ENCODE assay signal across 20 cellular contexts in genomic region chr11:70424765-70425164, GRCh38. TPM values are rescaled to one million over a fixed set of nuclear protein-coding genes. Genes with fewer than 3 reads are reported as not detected.
A peak's percentile ranks its signal among the peaks of the same experiment; 100 is the strongest.
DNase-seq lines count a peak whose midpoint lies in the region; ATAC-seq, FAIRE-seq and TF ChIP-seq lines count a peak whose summit lies in the region.
"Had no signal": no experiment of that assay in that cellular context is flagged by ENCODE, and none has a peak within 500 bp of the region (broad histone marks: within the 10 kb centered on the region; RNA-seq: fewer than 3 reads in every experiment).

No MANE protein-coding gene starts in this region.

- no peak for TF ChIP-seq POLR2A in Peyer's patch (IDR thresholded peaks at IDR 0.05)

- H3K79me2 ChIP-seq in OCI-LY3 (ENCODE audit: low read length): no peaks in the 10 kb centered on the region

- H3K36me3 Mint-ChIP-seq in naive thymus-derived CD4-positive, alpha-beta T cell: peaks cover 0 to 6% (median 4%) of the 10 kb centered on the region in 5 donors
- H3K36me3 Mint-ChIP-seq: CD8-positive, alpha-beta T cell had no signal

- H3K4me1 ChIP-seq in OCI-LY3 (ENCODE audit: low read length) (peaks cover 29% of the 10 kb centered on the region), kidney (ENCODE audit: control insufficient read depth in 1 of 2, insufficient read depth in 1 of 2, low read depth in 1 of 2, low read length in 2 of 2) (no peaks in the 10 kb centered on the region), Peyer's patch (no peaks in the 10 kb centered on the region)
- H3K4me1 ChIP-seq in naive thymus-derived CD4-positive, alpha-beta T cell (ENCODE audit: control insufficient read depth in 2 of 2, insufficient read depth in 2 of 2, low read length in 2 of 2): peaks cover 0 to 4% of the 10 kb centered on the region in 2 donors

- peak overlapping the region; percentile 61 for H3K27ac ChIP-seq in OCI-LY3 (ENCODE audit: low read length)
- H3K27ac ChIP-seq in kidney (ENCODE audit: low read depth in 2 of 2, low read length in 2 of 2): no peak overlapping the region
- H3K27ac ChIP-seq in Peyer's patch: no peak overlapping the region
- no peak overlapping the region for H3K27ac ChIP-seq in naive thymus-derived CD4-positive, alpha-beta T cell (ENCODE audit: low read depth, low read length)
- H3K27ac ChIP-seq: SJSA1, thoracic aorta, VCaP had no signal

- H3K4me1 Mint-ChIP-seq in naive thymus-derived CD4-positive, alpha-beta T cell: peaks cover 0 to 9% (median 0%) of the 10 kb centered on the region in 7 donors

- peaks cover 0 to 1% (median 0%) of the 10 kb centered on the region in 11 donors for H3K9me3 Mint-ChIP-seq in naive thymus-derived CD4-positive, alpha-beta T cell
- H3K9me3 Mint-ChIP-seq: activated CD4-positive, alpha-beta memory T cell treated with anti-CD3 and anti-CD28 coated beads for 36 hours; CD8-positive, alpha-beta T cell had no signal

- H4K20me1 ChIP-seq in OCI-LY3 (ENCODE audit: insufficient read depth, low read length): no peaks in the 10 kb centered on the region

- POLR2A ChIA-PET in naive thymus-derived CD4-positive, alpha-beta T cell (lab: Charles Lee): no interaction called here

- H3K4me2 ChIP-seq in OCI-LY3 (ENCODE audit: low read length): peak overlapping the region; percentile 67

- peak; percentile 29 for ATAC-seq in GM21447 (IDR thresholded peaks at IDR 0.05; ENCODE audit: unreplicated experiment)
- ATAC-seq in naive thymus-derived CD4-positive, alpha-beta T cell: no peak

- peaks cover 0 to 25% (median 0%) of the 10 kb centered on the region in 5 donors for H3K27me3 Mint-ChIP-seq in naive thymus-derived CD4-positive, alpha-beta T cell
- H3K27me3 Mint-ChIP-seq: activated CD4-positive, alpha-beta memory T cell treated with anti-CD3 and anti-CD28 coated beads for 36 hours had no signal

- H2AFZ ChIP-seq in OCI-LY3 (ENCODE audit: low read depth, low read length): no peak overlapping the region

- H3K9ac ChIP-seq in OCI-LY3 (ENCODE audit: low read length): peak overlapping the region; percentile 14; the same call in 1 of the 2 replicates
- no peak overlapping the region for H3K9ac ChIP-seq in kidney (ENCODE audit: low read length in 2 of 2)

- TF ChIP-seq CTCF in GM06990 (IDR thresholded peaks at IDR 0.05; ENCODE audit: insufficient read depth, low read length, poor library complexity, severe bottlenecking) (no peak), OCI-LY3 (IDR thresholded peaks at IDR 0.05; ENCODE audit: low read depth, low read length) (peak; percentile 44), kidney (IDR thresholded peaks at IDR 0.05; ENCODE audit: borderline replicate concordance, extremely low read depth, insufficient read depth) (no peak), Peyer's patch (IDR thresholded peaks at IDR 0.05) (no peak)

- H3K4me3 Mint-ChIP-seq in naive thymus-derived CD4-positive, alpha-beta T cell: no peak overlapping the region
- H3K4me3 Mint-ChIP-seq: activated CD4-positive, alpha-beta memory T cell treated with anti-CD3 and anti-CD28 coated beads for 36 hours; CD8-positive, alpha-beta T cell; T-helper 17 cell had no signal

- H3K9me3 ChIP-seq in OCI-LY3 (ENCODE audit: insufficient read depth, low read length): no peaks in the 10 kb centered on the region
- no peaks in the 10 kb centered on the region for H3K9me3 ChIP-seq in kidney (ENCODE audit: control insufficient read depth in 1 of 2, low read length in 2 of 2)
- no peaks in the 10 kb centered on the region for H3K9me3 ChIP-seq in Peyer's patch
- no peaks in the 10 kb centered on the region for H3K9me3 ChIP-seq in naive thymus-derived CD4-positive, alpha-beta T cell (ENCODE audit: control insufficient read depth in 2 of 3, low read length in 3 of 3)
- H3K9me3 ChIP-seq: SJSA1, thoracic aorta had no signal

- CTCF ChIA-PET in naive thymus-derived CD4-positive, alpha-beta T cell (lab: Charles Lee): no interaction called here

- peak; percentile 48 for DNase-seq in GM06990 (ENCODE audit: extremely low read depth, insufficient read length)
- peak; percentile 18 for DNase-seq in kidney
- DNase-seq in medulla oblongata (ENCODE audit: extremely low spot score): no peak
- DNase-seq in Peyer's patch: no peak
- DNase-seq in NCI-H345 treated with DMSO at 0.1 percent for 48 hours (lab: John Stamatoyannopoulos, UW; ENCODE audit: unreplicated experiment): no peak
- DNase-seq in naive thymus-derived CD4-positive, alpha-beta T cell: no peak
- DNase-seq: activated T-cell treated with anti-CD3 and anti-CD28 coated beads, Interleukin-2, amount 50 U/mL, for 1 hour; cerebellar nuclear complex; effector CD8-positive, alpha-beta T cell; head of caudate nucleus; NCI-H1092 treated with DMSO at 0.1 percent for 48 hours; right cardiac atrium; T-helper 17 cell had no signal

- no peaks in the 10 kb centered on the region for H3K36me3 ChIP-seq in GM06990 (ENCODE audit: control insufficient read depth, insufficient read depth, low read length)
- peaks cover 55% of the 10 kb centered on the region for H3K36me3 ChIP-seq in OCI-LY3 (replicated peaks; ENCODE audit: low read depth, low read length)
- H3K36me3 ChIP-seq in kidney (ENCODE audit: control insufficient read depth in 1 of 2, insufficient read depth in 2 of 2, low read length in 2 of 2): peaks cover 38 to 56% of the 10 kb centered on the region in 2 donors
- H3K36me3 ChIP-seq in Peyer's patch: peaks cover 0 to 91% (median 0%) of the 10 kb centered on the region in 3 donors
- H3K36me3 ChIP-seq in naive thymus-derived CD4-positive, alpha-beta T cell (ENCODE audit: control insufficient read depth in 2 of 3, insufficient read depth in 3 of 3, low read length in 3 of 3): no peaks in the 10 kb centered on the region

- H3K4me3 ChIP-seq in GM06990 (replicated peaks; ENCODE audit: low read depth, low read length) (no peak overlapping the region), OCI-LY3 (ENCODE audit: low read length) (peak overlapping the region; percentile 33; the same call in 1 of the 2 replicates), kidney (ENCODE audit: low read length in 2 of 2) (no peak overlapping the region), Peyer's patch (no peak overlapping the region)
- no peak overlapping the region for H3K4me3 ChIP-seq in naive thymus-derived CD4-positive, alpha-beta T cell (ENCODE audit: low read length)
- H3K4me3 ChIP-seq: SJSA1, thoracic aorta had no signal

- intact Hi-C loops in kidney (cut with DNase I): no loop called here
- intact Hi-C loops in naive thymus-derived CD4-positive, alpha-beta T cell (cut with micrococcal nuclease): no loop called here

- FAIRE-seq in kidney (lab: Jason Lieb, UNC): no peak

- H3K27me3 ChIP-seq in GM06990 (replicated peaks; ENCODE audit: control insufficient read depth, insufficient read depth, low read length): no peaks in the 10 kb centered on the region
- no peaks in the 10 kb centered on the region for H3K27me3 ChIP-seq in OCI-LY3 (ENCODE audit: low read depth, low read length)
- no peaks in the 10 kb centered on the region for H3K27me3 ChIP-seq in Peyer's patch
- no peaks in the 10 kb centered on the region for H3K27me3 ChIP-seq in naive thymus-derived CD4-positive, alpha-beta T cell (ENCODE audit: control insufficient read depth in 2 of 2, insufficient read depth in 2 of 2, low read length in 2 of 2)
- H3K27me3 ChIP-seq: SJSA1 had no signal

- no peak overlapping the region for H3K27ac Mint-ChIP-seq in naive thymus-derived CD4-positive, alpha-beta T cell
- H3K27ac Mint-ChIP-seq: activated CD4-positive, alpha-beta memory T cell treated with anti-CD3 and anti-CD28 coated beads for 36 hours; CD8-positive, alpha-beta T cell; T-helper 17 cell had no signal

RNA-seq across cellular contexts. Expression of gene CTTN, which starts 26.4 kb away (rescaled TPM):
- 316 TPM for total RNA-seq in kidney
- polyA plus RNA-seq in kidney (ENCODE audit: insufficient read depth, low read depth, low replicate concordance): 84.9 TPM
- 100 to 1,000 TPM; 261 to 536 (median 402) TPM for total RNA-seq in Peyer's patch
- total RNA-seq in naive thymus-derived CD4-positive, alpha-beta T cell: 1 to 10 TPM; 1.3 to 2.6 (median 2.2) TPM
- under 1 TPM in 1 of 2 donors, not detected in 1; 0.07 TPM for polyA plus RNA-seq in naive thymus-derived CD4-positive, alpha-beta T cell

Comparison
In these comparisons a context has a peak if more than half of its experiments do, and no peak if none do; other contexts are left out.
1. DNase-seq: peak in GM06990 (single experiment) and kidney (single experiment); none in medulla oblongata (single experiment), Peyer's patch (0 of 3), NCI-H345 treated with DMSO at 0.1 percent for 48 hours (single experiment) and naive thymus-derived CD4-positive, alpha-beta T cell (0 of 9).
2. RNA of gene CTTN, which starts 26.4 kb away (total RNA-seq): 261 to 536 TPM in Peyer's patch and 316 TPM in kidney (single experiment); 1.3 to 2.6 TPM in naive thymus-derived CD4-positive, alpha-beta T cell; every median in the first group is over 10 times any median in the second.